ENCODE assay signal across 1 cellular context in genomic region chr20:50724851-50725721, GRCh38.
A peak's percentile ranks its signal among the peaks of the same experiment; 100 is the strongest.
TF ChIP-seq lines count a peak whose summit lies in the region.

No MANE protein-coding gene starts in this region.

TF ChIP-seq in H1, 55 proteins besides CTCF, POLR2A, EP300 and RAD21 (continued from another document):
- no peak for TF ChIP-seq SP2 (IDR thresholded peaks at IDR 0.05; ENCODE audit: low read length)
- no peak for TF ChIP-seq SUZ12 (IDR thresholded peaks at IDR 0.05; ENCODE audit: low read length)
- TF ChIP-seq CTBP2 (IDR thresholded peaks at IDR 0.05; ENCODE audit: borderline replicate concordance, insufficient read depth, insufficient read length, low read length), result no peak
- TF ChIP-seq E2F6 (IDR thresholded peaks at IDR 0.05), result no peak
- TF ChIP-seq CEBPB (IDR thresholded peaks at IDR 0.05; ENCODE audit: low read depth, low read length), result no peak
- no peak for TF ChIP-seq SIN3A (conservative IDR thresholded peaks at IDR 0.05 in 1 of 2, IDR thresholded peaks at IDR 0.05 in 1 of 2; ENCODE audit: low read depth in 1 of 2, low read length in 2 of 2)
- no peak for TF ChIP-seq POU5F1 (IDR thresholded peaks at IDR 0.05; ENCODE audit: low read depth, low read length)
- no peak for TF ChIP-seq NANOG (IDR thresholded peaks at IDR 0.05; ENCODE audit: insufficient read depth, low read depth, low read length, poor library complexity, severe bottlenecking)
- TF ChIP-seq, protein P1, sequence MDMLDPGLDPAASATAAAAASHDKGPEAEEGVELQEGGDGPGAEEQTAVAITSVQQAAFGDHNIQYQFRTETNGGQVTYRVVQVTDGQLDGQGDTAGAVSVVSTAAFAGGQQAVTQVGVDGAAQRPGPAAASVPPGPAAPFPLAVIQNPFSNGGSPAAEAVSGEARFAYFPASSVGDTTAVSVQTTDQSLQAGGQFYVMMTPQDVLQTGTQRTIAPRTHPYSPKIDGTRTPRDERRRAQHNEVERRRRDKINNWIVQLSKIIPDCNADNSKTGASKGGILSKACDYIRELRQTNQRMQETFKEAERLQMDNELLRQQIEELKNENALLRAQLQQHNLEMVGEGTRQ (IDR thresholded peaks at IDR 0.05; ENCODE audit: low read length), result no peak
- TF ChIP-seq, protein P2, sequence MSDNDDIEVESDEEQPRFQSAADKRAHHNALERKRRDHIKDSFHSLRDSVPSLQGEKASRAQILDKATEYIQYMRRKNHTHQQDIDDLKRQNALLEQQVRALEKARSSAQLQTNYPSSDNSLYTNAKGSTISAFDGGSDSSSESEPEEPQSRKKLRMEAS (IDR thresholded peaks at IDR 0.05), result no peak
- peak; percentile 67 for TF ChIP-seq ASH2L (IDR thresholded peaks at IDR 0.05; ENCODE audit: low read length)
- TF ChIP-seq BRCA1 (IDR thresholded peaks at IDR 0.05; ENCODE audit: low read depth, low read length), result no peak
- TF ChIP-seq ZNF274 (IDR thresholded peaks at IDR 0.05; ENCODE audit: borderline replicate concordance, extremely low read depth, low read length), result no peak
- TF ChIP-seq BCL11A (IDR thresholded peaks at IDR 0.05; ENCODE audit: low read depth in 2 of 2, low read length in 2 of 2), result no peak
- TF ChIP-seq KDM4A (IDR thresholded peaks at IDR 0.05; ENCODE audit: low read depth, low read length, severe bottlenecking), result no peak
- TF ChIP-seq CHD1 (IDR thresholded peaks at IDR 0.05; ENCODE audit: low read depth, low read length), result no peak
- no peak for TF ChIP-seq JUND (IDR thresholded peaks at IDR 0.05; ENCODE audit: low read length)
- TF ChIP-seq, protein P3, sequence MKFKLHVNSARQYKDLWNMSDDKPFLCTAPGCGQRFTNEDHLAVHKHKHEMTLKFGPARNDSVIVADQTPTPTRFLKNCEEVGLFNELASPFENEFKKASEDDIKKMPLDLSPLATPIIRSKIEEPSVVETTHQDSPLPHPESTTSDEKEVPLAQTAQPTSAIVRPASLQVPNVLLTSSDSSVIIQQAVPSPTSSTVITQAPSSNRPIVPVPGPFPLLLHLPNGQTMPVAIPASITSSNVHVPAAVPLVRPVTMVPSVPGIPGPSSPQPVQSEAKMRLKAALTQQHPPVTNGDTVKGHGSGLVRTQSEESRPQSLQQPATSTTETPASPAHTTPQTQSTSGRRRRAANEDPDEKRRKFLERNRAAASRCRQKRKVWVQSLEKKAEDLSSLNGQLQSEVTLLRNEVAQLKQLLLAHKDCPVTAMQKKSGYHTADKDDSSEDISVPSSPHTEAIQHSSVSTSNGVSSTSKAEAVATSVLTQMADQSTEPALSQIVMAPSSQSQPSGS (IDR thresholded peaks at IDR 0.05; ENCODE audit: low read length), result no peak
- TF ChIP-seq CBX5 (IDR thresholded peaks at IDR 0.05; ENCODE audit: low read depth, low read length), result no peak
- no peak for TF ChIP-seq SIX5 (IDR thresholded peaks at IDR 0.05; ENCODE audit: low read depth, low read length)
- no peak for TF ChIP-seq RFX5 (IDR thresholded peaks at IDR 0.05; ENCODE audit: borderline replicate concordance, low read depth, low read length)
- TF ChIP-seq TAF1 (IDR thresholded peaks at IDR 0.05; ENCODE audit: low read depth, low read length), result 0 out of 2 replicates have a peak, but pooled peaks have one; percentile 20
- TF ChIP-seq JUN (IDR thresholded peaks at IDR 0.05; ENCODE audit: low read depth, low read length), result no peak
